ENCODE assay signal across 21 cellular contexts in the genomic region with DNA sequence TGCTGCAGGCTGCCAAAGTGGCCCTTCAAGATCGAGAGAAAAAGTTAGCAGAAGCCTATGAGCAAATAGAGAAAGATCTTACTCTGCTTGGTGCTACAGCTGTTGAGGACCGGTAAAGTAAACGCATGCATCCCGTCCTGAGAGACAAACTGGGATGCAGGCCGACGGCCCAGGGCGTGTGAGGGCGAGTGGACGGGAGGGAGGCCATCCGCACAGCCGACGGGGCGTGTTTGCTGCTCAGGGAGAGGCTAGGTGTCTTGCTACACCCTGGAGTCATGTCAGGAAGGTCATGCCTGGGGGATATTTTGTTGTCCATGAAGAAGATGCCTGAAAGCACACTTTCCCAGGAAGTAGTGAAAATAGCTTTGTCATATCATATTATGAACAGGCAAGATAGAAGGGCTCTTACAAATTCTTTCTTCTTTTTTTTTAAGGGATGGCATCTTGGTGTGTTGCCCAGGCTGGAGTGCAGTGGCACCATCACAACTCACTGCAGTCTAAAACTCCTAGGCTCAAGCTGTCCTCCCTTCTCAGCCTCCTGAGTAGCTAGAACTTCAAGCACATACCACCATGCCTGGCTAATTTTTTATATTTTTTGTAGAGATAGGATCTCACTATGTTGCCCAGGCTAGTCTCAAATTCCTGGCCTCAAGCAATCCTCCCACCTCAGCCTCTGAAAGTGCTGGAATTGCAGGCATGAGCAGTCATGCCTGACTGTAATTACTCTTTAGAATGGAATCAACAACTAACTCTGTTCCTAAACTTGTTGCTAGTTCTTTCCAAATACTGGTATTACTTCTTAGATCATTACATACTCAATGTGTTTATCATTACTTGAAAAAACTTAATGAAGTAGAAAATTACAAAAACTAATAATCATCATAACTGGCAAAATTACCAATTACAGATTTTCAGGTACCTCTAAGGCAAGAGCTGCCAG.
"Had no signal": no experiment of that assay in that cellular context is flagged by ENCODE, and none has a peak within 500 bp of the region (broad histone marks: within the 10 kb centered on the region; RNA-seq: fewer than 3 reads in every experiment).

No MANE protein-coding gene starts in this region.

- H3K4me1 ChIP-seq: left ventricle myocardium inferior, uterus had no signal

- DNase-seq: activated CD4-positive, alpha-beta T cell treated with anti-CD3 and anti-CD28 coated beads, Interleukin-2, amount 10 ng/mL, durations not matched to agents 7 days and 5 days; activated CD8-positive, alpha-beta memory T cell treated with anti-CD3 and anti-CD28 coated beads, Interleukin-2, amount 50 U/mL, for 4 hours; activated naive CD4-positive, alpha-beta T cell treated with anti-CD3 and anti-CD28 coated beads, Interleukin-2, amount 50 U/mL, for 16 hours; activated T-cell treated with anti-CD3 and anti-CD28 coated beads, Interleukin-2, amount 50 U/mL, for 4 hours; dermis blood vessel endothelial cell; effector memory CD8-positive, alpha-beta T cell; hypothalamus; left ventricle myocardium inferior; naive B cell; stimulated activated CD4-positive, alpha-beta T cell treated with anti-CD3 and anti-CD28 coated beads, Interleukin-4, amount 100 ng/mL, for 4 hours; stimulated activated naive CD4-positive, alpha-beta T cell treated with Interleukin-2 at 50 U/mL for 16 hours; thyroid gland; uterus had no signal

- H3K4me2 ChIP-seq: smooth muscle cell had no signal

- H3K4me3 ChIP-seq: cardiac muscle cell, left ventricle myocardium inferior, mucosa of descending colon, smooth muscle cell, thyroid gland, uterus had no signal

- H3K36me3 ChIP-seq: uterus had no signal

- H3K27ac ChIP-seq: cardiac muscle cell, epithelial cell of prostate, left ventricle myocardium inferior, thyroid gland, uterus had no signal

- ATAC-seq: activated CD4-positive, CD25-positive, alpha-beta regulatory T cell treated with anti-CD3 and anti-CD28 coated beads, Interleukin-2, amount 50 U/mL, for 24 hours; activated T-cell treated with anti-CD3 and anti-CD28 coated beads, Interleukin-2, amount 50 U/mL, for 4 hours; effector memory CD8-positive, alpha-beta T cell; mucosa of descending colon; sciatic nerve had no signal

- H3K27me3 ChIP-seq: cardiac muscle cell, thyroid gland, uterus had no signal

- H3K9me3 ChIP-seq: mucosa of descending colon, thyroid gland, uterus had no signal

- FAIRE-seq: frontal cortex, keratinocyte had no signal
